In genomic region chr10:22228943-22229755, GRCh38 we compare ENCODE assay signal across 1 cellular context.
TF ChIP-seq lines count a peak whose summit lies in the region.

No MANE protein-coding gene starts in this region.

TF ChIP-seq in HEK293, 187 proteins besides CTCF, POLR2A, EP300 and RAD21 (continued from another document and continues in another):
- TF ChIP-seq, protein P1, sequence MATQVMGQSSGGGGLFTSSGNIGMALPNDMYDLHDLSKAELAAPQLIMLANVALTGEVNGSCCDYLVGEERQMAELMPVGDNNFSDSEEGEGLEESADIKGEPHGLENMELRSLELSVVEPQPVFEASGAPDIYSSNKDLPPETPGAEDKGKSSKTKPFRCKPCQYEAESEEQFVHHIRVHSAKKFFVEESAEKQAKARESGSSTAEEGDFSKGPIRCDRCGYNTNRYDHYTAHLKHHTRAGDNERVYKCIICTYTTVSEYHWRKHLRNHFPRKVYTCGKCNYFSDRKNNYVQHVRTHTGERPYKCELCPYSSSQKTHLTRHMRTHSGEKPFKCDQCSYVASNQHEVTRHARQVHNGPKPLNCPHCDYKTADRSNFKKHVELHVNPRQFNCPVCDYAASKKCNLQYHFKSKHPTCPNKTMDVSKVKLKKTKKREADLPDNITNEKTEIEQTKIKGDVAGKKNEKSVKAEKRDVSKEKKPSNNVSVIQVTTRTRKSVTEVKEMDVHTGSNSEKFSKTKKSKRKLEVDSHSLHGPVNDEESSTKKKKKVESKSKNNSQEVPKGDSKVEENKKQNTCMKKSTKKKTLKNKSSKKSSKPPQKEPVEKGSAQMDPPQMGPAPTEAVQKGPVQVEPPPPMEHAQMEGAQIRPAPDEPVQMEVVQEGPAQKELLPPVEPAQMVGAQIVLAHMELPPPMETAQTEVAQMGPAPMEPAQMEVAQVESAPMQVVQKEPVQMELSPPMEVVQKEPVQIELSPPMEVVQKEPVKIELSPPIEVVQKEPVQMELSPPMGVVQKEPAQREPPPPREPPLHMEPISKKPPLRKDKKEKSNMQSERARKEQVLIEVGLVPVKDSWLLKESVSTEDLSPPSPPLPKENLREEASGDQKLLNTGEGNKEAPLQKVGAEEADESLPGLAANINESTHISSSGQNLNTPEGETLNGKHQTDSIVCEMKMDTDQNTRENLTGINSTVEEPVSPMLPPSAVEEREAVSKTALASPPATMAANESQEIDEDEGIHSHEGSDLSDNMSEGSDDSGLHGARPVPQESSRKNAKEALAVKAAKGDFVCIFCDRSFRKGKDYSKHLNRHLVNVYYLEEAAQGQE (tag by site-specific recombination; IDR thresholded peaks at IDR 0.05): peak; percentile 87
- peak; percentile 77 for TF ChIP-seq ZNF76 (tag by site-specific recombination; IDR thresholded peaks at IDR 0.05; ENCODE audit: borderline replicate concordance, low read depth)
- TF ChIP-seq ZNF174 (tag by site-specific recombination; IDR thresholded peaks at IDR 0.05): no peak
- peak; percentile 94 for TF ChIP-seq ZNF24 (tag by site-specific recombination; IDR thresholded peaks at IDR 0.05)
- TF ChIP-seq ZNF548 (tag by site-specific recombination; IDR thresholded peaks at IDR 0.05): no peak
- peak; percentile 79 for TF ChIP-seq ZNF629 (tag by site-specific recombination; IDR thresholded peaks at IDR 0.05)
- TF ChIP-seq ZBTB20 (tag by site-specific recombination; IDR thresholded peaks at IDR 0.05): peak; percentile 90
- peak; percentile 99 for TF ChIP-seq ZEB2 (tag by site-specific recombination; IDR thresholded peaks at IDR 0.05)
- peak; percentile 60; the same call in 1 of the 2 replicates for TF ChIP-seq ZNF423 (tag by site-specific recombination; IDR thresholded peaks at IDR 0.05)
- TF ChIP-seq ZNF292 (tag by site-specific recombination; IDR thresholded peaks at IDR 0.05; ENCODE audit: borderline replicate concordance, low read depth): no peak
- TF ChIP-seq ZNF48 (tag by site-specific recombination; IDR thresholded peaks at IDR 0.05): no peak
- TF ChIP-seq SP7 (tag by site-specific recombination; IDR thresholded peaks at IDR 0.05): peak; percentile 95
- TF ChIP-seq ZBTB21 (tag by site-specific recombination; IDR thresholded peaks at IDR 0.05): peak; percentile 57; the same call in 1 of the 2 replicates
- TF ChIP-seq, protein P2, sequence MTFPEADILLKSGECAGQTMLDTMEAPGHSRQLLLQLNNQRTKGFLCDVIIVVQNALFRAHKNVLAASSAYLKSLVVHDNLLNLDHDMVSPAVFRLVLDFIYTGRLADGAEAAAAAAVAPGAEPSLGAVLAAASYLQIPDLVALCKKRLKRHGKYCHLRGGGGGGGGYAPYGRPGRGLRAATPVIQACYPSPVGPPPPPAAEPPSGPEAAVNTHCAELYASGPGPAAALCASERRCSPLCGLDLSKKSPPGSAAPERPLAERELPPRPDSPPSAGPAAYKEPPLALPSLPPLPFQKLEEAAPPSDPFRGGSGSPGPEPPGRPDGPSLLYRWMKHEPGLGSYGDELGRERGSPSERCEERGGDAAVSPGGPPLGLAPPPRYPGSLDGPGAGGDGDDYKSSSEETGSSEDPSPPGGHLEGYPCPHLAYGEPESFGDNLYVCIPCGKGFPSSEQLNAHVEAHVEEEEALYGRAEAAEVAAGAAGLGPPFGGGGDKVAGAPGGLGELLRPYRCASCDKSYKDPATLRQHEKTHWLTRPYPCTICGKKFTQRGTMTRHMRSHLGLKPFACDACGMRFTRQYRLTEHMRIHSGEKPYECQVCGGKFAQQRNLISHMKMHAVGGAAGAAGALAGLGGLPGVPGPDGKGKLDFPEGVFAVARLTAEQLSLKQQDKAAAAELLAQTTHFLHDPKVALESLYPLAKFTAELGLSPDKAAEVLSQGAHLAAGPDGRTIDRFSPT (tag by site-specific recombination; IDR thresholded peaks at IDR 0.05): no peak
- peak; percentile 100 for TF ChIP-seq ZFP37 (tag by site-specific recombination; IDR thresholded peaks at IDR 0.05)
- TF ChIP-seq ZBTB48 (tag by site-specific recombination; IDR thresholded peaks at IDR 0.05): peak; percentile 100
- TF ChIP-seq IKZF3 (tag by site-specific recombination; IDR thresholded peaks at IDR 0.05): peak; percentile 89
- peak; percentile 58 for TF ChIP-seq SP3 (tag by site-specific recombination; IDR thresholded peaks at IDR 0.05)
- no peak for TF ChIP-seq ZNF311 (tag by site-specific recombination; IDR thresholded peaks at IDR 0.05; ENCODE audit: borderline replicate concordance)
- TF ChIP-seq, protein P3, sequence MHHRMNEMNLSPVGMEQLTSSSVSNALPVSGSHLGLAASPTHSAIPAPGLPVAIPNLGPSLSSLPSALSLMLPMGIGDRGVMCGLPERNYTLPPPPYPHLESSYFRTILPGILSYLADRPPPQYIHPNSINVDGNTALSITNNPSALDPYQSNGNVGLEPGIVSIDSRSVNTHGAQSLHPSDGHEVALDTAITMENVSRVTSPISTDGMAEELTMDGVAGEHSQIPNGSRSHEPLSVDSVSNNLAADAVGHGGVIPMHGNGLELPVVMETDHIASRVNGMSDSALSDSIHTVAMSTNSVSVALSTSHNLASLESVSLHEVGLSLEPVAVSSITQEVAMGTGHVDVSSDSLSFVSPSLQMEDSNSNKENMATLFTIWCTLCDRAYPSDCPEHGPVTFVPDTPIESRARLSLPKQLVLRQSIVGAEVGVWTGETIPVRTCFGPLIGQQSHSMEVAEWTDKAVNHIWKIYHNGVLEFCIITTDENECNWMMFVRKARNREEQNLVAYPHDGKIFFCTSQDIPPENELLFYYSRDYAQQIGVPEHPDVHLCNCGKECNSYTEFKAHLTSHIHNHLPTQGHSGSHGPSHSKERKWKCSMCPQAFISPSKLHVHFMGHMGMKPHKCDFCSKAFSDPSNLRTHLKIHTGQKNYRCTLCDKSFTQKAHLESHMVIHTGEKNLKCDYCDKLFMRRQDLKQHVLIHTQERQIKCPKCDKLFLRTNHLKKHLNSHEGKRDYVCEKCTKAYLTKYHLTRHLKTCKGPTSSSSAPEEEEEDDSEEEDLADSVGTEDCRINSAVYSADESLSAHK (tag by site-specific recombination; IDR thresholded peaks at IDR 0.05): peak; percentile 45; the same call in 1 of the 2 replicates
- TF ChIP-seq ZXDB (tag by site-specific recombination; IDR thresholded peaks at IDR 0.05): peak; percentile 96
- peak; percentile 81; the same call in 1 of the 2 replicates for TF ChIP-seq ZNF394 (tag by site-specific recombination; IDR thresholded peaks at IDR 0.05; ENCODE audit: borderline replicate concordance)
- TF ChIP-seq ZNF202 (tag by site-specific recombination; IDR thresholded peaks at IDR 0.05; ENCODE audit: borderline replicate concordance): no peak
- TF ChIP-seq ZNF19 (tag by site-specific recombination; IDR thresholded peaks at IDR 0.05; ENCODE audit: low read depth): no peak
- TF ChIP-seq TCF7L2 (IDR thresholded peaks at IDR 0.05; ENCODE audit: borderline replicate concordance, low read depth, low read length): no peak
- TF ChIP-seq ZNF404 (tag by site-specific recombination; IDR thresholded peaks at IDR 0.05): no peak
- TF ChIP-seq ZNF157 (tag by site-specific recombination; IDR thresholded peaks at IDR 0.05): 0 out of 2 replicates have a peak, but pooled peaks have one; percentile 14
- TF ChIP-seq ZNF148 (tag by site-specific recombination; IDR thresholded peaks at IDR 0.05; ENCODE audit: borderline replicate concordance): no peak; the same call in 1 of the 2 replicates
- peak; percentile 38; the same call in 1 of the 2 replicates for TF ChIP-seq HOXD13 (CRISPR knock-in tag; IDR thresholded peaks at IDR 0.05; ENCODE audit: borderline replicate concordance)
- TF ChIP-seq, protein P4, sequence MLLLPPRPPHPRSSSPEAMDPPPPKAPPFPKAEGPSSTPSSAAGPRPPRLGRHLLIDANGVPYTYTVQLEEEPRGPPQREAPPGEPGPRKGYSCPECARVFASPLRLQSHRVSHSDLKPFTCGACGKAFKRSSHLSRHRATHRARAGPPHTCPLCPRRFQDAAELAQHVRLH (tag by site-specific recombination; IDR thresholded peaks at IDR 0.05): peak; percentile 92
- 0 out of 2 replicates have a peak, but pooled peaks have one; percentile 46 for TF ChIP-seq ZNF664 (tag by site-specific recombination; IDR thresholded peaks at IDR 0.05)
- no peak for TF ChIP-seq ZNF510 (tag by site-specific recombination; IDR thresholded peaks at IDR 0.05; ENCODE audit: insufficient replicate concordance)
- no peak for TF ChIP-seq ZNF830 (tag by site-specific recombination; IDR thresholded peaks at IDR 0.05; ENCODE audit: low read depth)
- TF ChIP-seq ZNF596 (tag by site-specific recombination; IDR thresholded peaks at IDR 0.05): no peak
- no peak for TF ChIP-seq ZNF350 (tag by site-specific recombination; IDR thresholded peaks at IDR 0.05)
- TF ChIP-seq, protein P5, sequence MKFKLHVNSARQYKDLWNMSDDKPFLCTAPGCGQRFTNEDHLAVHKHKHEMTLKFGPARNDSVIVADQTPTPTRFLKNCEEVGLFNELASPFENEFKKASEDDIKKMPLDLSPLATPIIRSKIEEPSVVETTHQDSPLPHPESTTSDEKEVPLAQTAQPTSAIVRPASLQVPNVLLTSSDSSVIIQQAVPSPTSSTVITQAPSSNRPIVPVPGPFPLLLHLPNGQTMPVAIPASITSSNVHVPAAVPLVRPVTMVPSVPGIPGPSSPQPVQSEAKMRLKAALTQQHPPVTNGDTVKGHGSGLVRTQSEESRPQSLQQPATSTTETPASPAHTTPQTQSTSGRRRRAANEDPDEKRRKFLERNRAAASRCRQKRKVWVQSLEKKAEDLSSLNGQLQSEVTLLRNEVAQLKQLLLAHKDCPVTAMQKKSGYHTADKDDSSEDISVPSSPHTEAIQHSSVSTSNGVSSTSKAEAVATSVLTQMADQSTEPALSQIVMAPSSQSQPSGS (tag by site-specific recombination; IDR thresholded peaks at IDR 0.05; ENCODE audit: low read depth): no peak
- TF ChIP-seq ZNF530 (tag by site-specific recombination; IDR thresholded peaks at IDR 0.05; ENCODE audit: low read depth): no peak
- TF ChIP-seq ZNF473 (tag by site-specific recombination; IDR thresholded peaks at IDR 0.05): no peak
- TF ChIP-seq, protein P6, sequence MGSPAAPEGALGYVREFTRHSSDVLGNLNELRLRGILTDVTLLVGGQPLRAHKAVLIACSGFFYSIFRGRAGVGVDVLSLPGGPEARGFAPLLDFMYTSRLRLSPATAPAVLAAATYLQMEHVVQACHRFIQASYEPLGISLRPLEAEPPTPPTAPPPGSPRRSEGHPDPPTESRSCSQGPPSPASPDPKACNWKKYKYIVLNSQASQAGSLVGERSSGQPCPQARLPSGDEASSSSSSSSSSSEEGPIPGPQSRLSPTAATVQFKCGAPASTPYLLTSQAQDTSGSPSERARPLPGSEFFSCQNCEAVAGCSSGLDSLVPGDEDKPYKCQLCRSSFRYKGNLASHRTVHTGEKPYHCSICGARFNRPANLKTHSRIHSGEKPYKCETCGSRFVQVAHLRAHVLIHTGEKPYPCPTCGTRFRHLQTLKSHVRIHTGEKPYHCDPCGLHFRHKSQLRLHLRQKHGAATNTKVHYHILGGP (tag by site-specific recombination; IDR thresholded peaks at IDR 0.05): no peak
- TF ChIP-seq ZNF501 (tag by site-specific recombination; IDR thresholded peaks at IDR 0.05): peak; percentile 99
- peak; percentile 21; the same call in 1 of the 2 replicates for TF ChIP-seq SP2 (tag by site-specific recombination; IDR thresholded peaks at IDR 0.05)
- TF ChIP-seq ZNF16 (tag by site-specific recombination; IDR thresholded peaks at IDR 0.05; ENCODE audit: low read depth): no peak; the same call in 1 of the 2 replicates
- peak; percentile 2; the same call in 1 of the 2 replicates for TF ChIP-seq ZNF768 (tag by site-specific recombination; IDR thresholded peaks at IDR 0.05)
- no peak for TF ChIP-seq ZNF114 (tag by site-specific recombination; IDR thresholded peaks at IDR 0.05)
- no peak for TF ChIP-seq OSR2 (tag by site-specific recombination; IDR thresholded peaks at IDR 0.05)
- TF ChIP-seq ZNF544 (tag by site-specific recombination; IDR thresholded peaks at IDR 0.05): no peak
- 0 out of 2 replicates have a peak, but pooled peaks have one; percentile 18 for TF ChIP-seq ZNF302 (tag by site-specific recombination; IDR thresholded peaks at IDR 0.05; ENCODE audit: low read depth)
- TF ChIP-seq, protein P7, sequence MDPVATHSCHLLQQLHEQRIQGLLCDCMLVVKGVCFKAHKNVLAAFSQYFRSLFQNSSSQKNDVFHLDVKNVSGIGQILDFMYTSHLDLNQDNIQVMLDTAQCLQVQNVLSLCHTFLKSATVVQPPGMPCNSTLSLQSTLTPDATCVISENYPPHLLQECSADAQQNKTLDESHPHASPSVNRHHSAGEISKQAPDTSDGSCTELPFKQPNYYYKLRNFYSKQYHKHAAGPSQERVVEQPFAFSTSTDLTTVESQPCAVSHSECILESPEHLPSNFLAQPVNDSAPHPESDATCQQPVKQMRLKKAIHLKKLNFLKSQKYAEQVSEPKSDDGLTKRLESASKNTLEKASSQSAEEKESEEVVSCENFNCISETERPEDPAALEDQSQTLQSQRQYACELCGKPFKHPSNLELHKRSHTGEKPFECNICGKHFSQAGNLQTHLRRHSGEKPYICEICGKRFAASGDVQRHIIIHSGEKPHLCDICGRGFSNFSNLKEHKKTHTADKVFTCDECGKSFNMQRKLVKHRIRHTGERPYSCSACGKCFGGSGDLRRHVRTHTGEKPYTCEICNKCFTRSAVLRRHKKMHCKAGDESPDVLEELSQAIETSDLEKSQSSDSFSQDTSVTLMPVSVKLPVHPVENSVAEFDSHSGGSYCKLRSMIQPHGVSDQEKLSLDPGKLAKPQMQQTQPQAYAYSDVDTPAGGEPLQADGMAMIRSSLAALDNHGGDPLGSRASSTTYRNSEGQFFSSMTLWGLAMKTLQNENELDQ (tag by site-specific recombination; IDR thresholded peaks at IDR 0.05; ENCODE audit: low read depth): no peak
- peak; percentile 84 for TF ChIP-seq ZNF692 (tag by site-specific recombination; IDR thresholded peaks at IDR 0.05)
